Comparison of ENCODE assay signal across 8 cellular contexts in genomic region chr18:23689031-23689615, GRCh38. TPM values are rescaled to one million over a fixed set of nuclear protein-coding genes. Genes with fewer than 3 reads are reported as not detected.
DNase-seq lines count a peak whose midpoint lies in the region; ATAC-seq and TF ChIP-seq lines count a peak whose summit lies in the region.

Gene LAMA3, plus strand, starts transcription at chr18:23689453. Its CDS starts 231 bp downstream, at chr18:23689684.

- TF ChIP-seq CTCF in GM10248 (IDR thresholded peaks at IDR 0.05; ENCODE audit: control extremely low read depth, extremely low read depth, low read depth, missing control alignments) = peak; percentile 12
- peak; percentile 44; the same call in 1 of the 2 replicates for TF ChIP-seq CTCF in LNCAP (IDR thresholded peaks at IDR 0.05)
- TF ChIP-seq CTCF in WI38 (IDR thresholded peaks at IDR 0.05; ENCODE audit: low read depth, low read length) = no peak
- no peak for TF ChIP-seq CTCF in lower leg skin (IDR thresholded peaks at IDR 0.05)

- WGBS in lower leg skin, 2 donors = 1% methylated on average over 13 to 44 of the region's 45 CpGs

- CTCF ChIA-PET in GM10248 (lab: Yijun Ruan, JAX) = no interaction called here

- intact Hi-C loops in lower leg skin (cut with DNase I; ENCODE audit: low total_unique reads) = no loop called here

- TF ChIP-seq POLR2A in lower leg skin (IDR thresholded peaks at IDR 0.05) = no peak

- peak; percentile 68 to 77 for ATAC-seq in stimulated activated naive B cell treated with anti-CD40 and anti-IgM and Interleukin-4, amounts not matched to agents 10 μg/mL and 1 μg/mL and 100 μg/mL, for 72 hours (replicated peaks)
- ATAC-seq in GM21390 (IDR thresholded peaks at IDR 0.05; ENCODE audit: unreplicated experiment) (no peak), GM18858 (IDR thresholded peaks at IDR 0.05; ENCODE audit: unreplicated experiment) (no peak)

- peak within 1 kb of the TSS; percentile 9 for H3K27ac Mint-ChIP-seq in stimulated activated naive B cell treated with anti-CD40 and anti-IgM and Interleukin-4, amounts not matched to agents 10 μg/mL and 1 μg/mL and 100 μg/mL, for 72 hours

- H3K9me3 Mint-ChIP-seq in stimulated activated naive B cell treated with anti-CD40 and anti-IgM and Interleukin-4, amounts not matched to agents 10 μg/mL and 1 μg/mL and 100 μg/mL, for 72 hours = peaks cover 0 to 2% of the 10 kb centered on the region in 2 donors

- peak within 1 kb of the TSS; percentile 56 to 74 for H3K4me3 Mint-ChIP-seq in stimulated activated naive B cell treated with anti-CD40 and anti-IgM and Interleukin-4, amounts not matched to agents 10 μg/mL and 1 μg/mL and 100 μg/mL, for 72 hours

- peaks cover 2 to 12% of the 10 kb centered on the region in 2 donors for H3K4me1 Mint-ChIP-seq in stimulated activated naive B cell treated with anti-CD40 and anti-IgM and Interleukin-4, amounts not matched to agents 10 μg/mL and 1 μg/mL and 100 μg/mL, for 72 hours

- H3K4me3 ChIP-seq in WI38 (ENCODE audit: low read depth, low read length) (peak within 1 kb of the TSS; percentile 57), lower leg skin (ENCODE audit: low read depth, poor library complexity, severe bottlenecking) (peak within 1 kb of the TSS; percentile 39)

- POLR2A ChIA-PET in GM10248 (lab: Yijun Ruan, JAX) = no interaction called here

- DNase-seq in GM10248 (ENCODE audit: extremely low spot score) (peak; percentile 37), dermis blood vessel endothelial cell (peak; percentile 66), lower leg skin (ENCODE audit: low spot score in 2 of 2) (peak; percentile 54 to 92)
- no peak for DNase-seq in stimulated activated naive B cell treated with anti-CD40 and anti-IgM and Interleukin-4, amounts not matched to agents 10 μg/mL and 1 μg/mL and 100 μg/mL, for 72 hours

- no peaks in the 10 kb centered on the region for H3K36me3 Mint-ChIP-seq in stimulated activated naive B cell treated with anti-CD40 and anti-IgM and Interleukin-4, amounts not matched to agents 10 μg/mL and 1 μg/mL and 100 μg/mL, for 72 hours

- H3K27me3 Mint-ChIP-seq in stimulated activated naive B cell treated with anti-CD40 and anti-IgM and Interleukin-4, amounts not matched to agents 10 μg/mL and 1 μg/mL and 100 μg/mL, for 72 hours = peaks cover 36 to 48% of the 10 kb centered on the region in 2 donors

RNA-seq across cellular contexts. Expression of gene LAMA3, which starts in this region (rescaled TPM):
- total RNA-seq in dermis blood vessel endothelial cell = 14.1 and 15.9 TPM in 2 replicates
- 100 to 1,000 TPM; 155 to 456 (median 173) TPM for total RNA-seq in lower leg skin

Comparison
In these comparisons a context has a peak if more than half of its experiments do, and no peak if none do; other contexts are left out.
1. CTCF ChIP-seq: peak in GM10248 (single experiment) and LNCAP (single experiment); none in WI38 (single experiment) and lower leg skin (0 of 3).
2. ATAC-seq: peak in stimulated activated naive B cell treated with anti-CD40 and anti-IgM and Interleukin-4, amounts not matched to agents 10 μg/mL and 1 μg/mL and 100 μg/mL, for 72 hours (2 of 2); none in GM21390 (single experiment) and GM18858 (single experiment).